Comparison of ENCODE assay signal across 28 cellular contexts in genomic region chr3:37392957-37393356, GRCh38. TPM values are rescaled to one million over a fixed set of nuclear protein-coding genes. Genes with fewer than 3 reads are reported as not detected.
"Had no signal": no experiment of that assay in that cellular context is flagged by ENCODE, and none has a peak within 500 bp of the region (broad histone marks: within the 10 kb centered on the region; RNA-seq: fewer than 3 reads in every experiment).

No MANE protein-coding gene starts in this region.

- H3K27ac ChIP-seq: brain microvascular endothelial cell, coronary artery, dorsolateral prefrontal cortex, heart left ventricle, WERI-Rb-1 had no signal

- H3K27me3 ChIP-seq: brain microvascular endothelial cell, dorsolateral prefrontal cortex, heart left ventricle had no signal

- DNase-seq: activated B cell treated with CpG ODN at 0.5 μM for 24 hours; activated CD4-positive, alpha-beta T cell treated with anti-CD3 and anti-CD28 coated beads for 48 hours; activated CD4-positive, alpha-beta T cell treated with anti-CD3 and anti-CD28 coated beads, Interleukin-2, amount 50 U/mL, for 1 hour; activated CD4-positive, alpha-beta T cell treated with anti-CD3 and anti-CD28 coated beads, Interleukin-2, amount 50 U/mL, for 48 hours; activated CD8-positive, alpha-beta memory T cell treated with anti-CD3 and anti-CD28 coated beads for 24 hours; activated CD8-positive, alpha-beta T cell treated with anti-CD3 and anti-CD28 coated beads for 36 hours; activated effector memory CD4-positive, alpha-beta T cell treated with Interleukin-2 at 50 U/mL for 16 hours; activated gamma-delta T cell treated with Interleukin-2 at 50 U/mL for 16 hours; activated naive CD4-positive, alpha-beta T cell treated with anti-CD3 and anti-CD28 coated beads, Interleukin-2, amount 50 U/mL, for 16 hours; activated naive CD4-positive, alpha-beta T cell treated with Interleukin-2 at 50 U/mL for 16 hours; activated T-cell treated with anti-CD3 and anti-CD28 coated beads, Interleukin-2, amount 50 U/mL, for 4 hours; amniotic stem cell; anterior cingulate cortex; brain microvascular endothelial cell; dorsolateral prefrontal cortex; effector memory CD4-positive, alpha-beta T cell; endodermal cell; foreskin fibroblast; glutamatergic neuron; heart left ventricle; T-helper 17 cell; T1000; WERI-Rb-1 had no signal

- H3K36me3 ChIP-seq: WERI-Rb-1 had no signal

- H3K4me3 ChIP-seq: coronary artery, dorsolateral prefrontal cortex, heart left ventricle had no signal

- ATAC-seq: activated CD4-positive, CD25-positive, alpha-beta regulatory T cell treated with anti-CD3 and anti-CD28 coated beads, Interleukin-2, amount 50 U/mL, for 24 hours; activated CD8-positive, alpha-beta T cell treated with anti-CD3 and anti-CD28 coated beads for 36 hours; activated T-cell treated with anti-CD3 and anti-CD28 coated beads, Interleukin-2, amount 50 U/mL, for 4 hours; activated T-helper 17 cell treated with anti-CD3 and anti-CD28 coated beads, Interleukin-2, amount 50 U/mL, for 72 hours; esophagus mucosa; heart left ventricle; T-helper 17 cell had no signal

RNA-seq across cellular contexts. Expression of gene ITGA9, which starts 59.0 kb away (rescaled TPM):
- total RNA-seq: activated B cell treated with CpG ODN at 0.5 μM for 24 hours; activated CD8-positive, alpha-beta T cell treated with anti-CD3 and anti-CD28 coated beads for 36 hours; bronchial epithelial cell had no signal
